ENCODE assay signal across 1 cellular context in the genomic region with DNA sequence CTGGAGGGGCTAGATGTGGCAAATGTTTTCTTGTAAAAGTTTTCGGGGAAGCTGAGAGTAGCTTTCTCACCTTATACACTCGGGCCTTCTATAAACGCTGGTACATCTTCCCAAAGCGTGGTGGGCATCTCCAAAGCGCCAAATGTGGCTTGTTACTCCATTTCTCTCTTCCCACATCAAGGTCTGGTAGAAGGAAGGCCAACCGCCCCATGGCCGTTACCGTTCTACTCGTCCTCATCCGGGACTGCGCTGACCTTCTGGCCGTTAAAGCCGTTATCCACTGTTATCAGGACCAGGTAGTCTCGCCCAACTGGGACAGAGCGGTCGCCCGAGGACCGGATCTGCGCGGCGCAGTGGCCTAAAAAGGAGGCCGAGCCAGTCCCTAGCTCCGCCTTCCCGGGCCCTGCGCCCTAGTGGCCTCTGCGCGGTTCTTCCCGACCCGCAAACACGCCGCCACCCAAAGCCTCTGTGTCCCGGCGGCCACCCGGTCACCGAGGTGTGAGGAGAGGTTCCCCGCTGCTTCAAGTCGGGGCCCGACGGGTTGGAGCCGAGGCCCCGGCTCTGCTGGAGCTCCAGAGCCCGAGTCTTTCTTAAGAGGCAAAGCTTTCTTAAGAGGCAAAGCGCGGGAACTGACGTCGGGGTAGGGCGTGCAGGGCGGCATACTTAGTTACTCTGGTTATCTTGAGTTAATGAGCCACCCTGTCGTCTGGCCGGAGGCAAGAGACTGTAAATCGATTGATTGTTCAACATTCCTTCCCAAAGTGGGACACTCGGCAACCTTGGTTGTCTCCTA.
TF ChIP-seq lines count a peak whose summit lies in the region.

No MANE protein-coding gene starts in this region.

TF ChIP-seq in K562, 482 proteins besides CTCF, POLR2A, EP300 and RAD21 (continued from another document and continues in another):
- TF ChIP-seq, protein P1, sequence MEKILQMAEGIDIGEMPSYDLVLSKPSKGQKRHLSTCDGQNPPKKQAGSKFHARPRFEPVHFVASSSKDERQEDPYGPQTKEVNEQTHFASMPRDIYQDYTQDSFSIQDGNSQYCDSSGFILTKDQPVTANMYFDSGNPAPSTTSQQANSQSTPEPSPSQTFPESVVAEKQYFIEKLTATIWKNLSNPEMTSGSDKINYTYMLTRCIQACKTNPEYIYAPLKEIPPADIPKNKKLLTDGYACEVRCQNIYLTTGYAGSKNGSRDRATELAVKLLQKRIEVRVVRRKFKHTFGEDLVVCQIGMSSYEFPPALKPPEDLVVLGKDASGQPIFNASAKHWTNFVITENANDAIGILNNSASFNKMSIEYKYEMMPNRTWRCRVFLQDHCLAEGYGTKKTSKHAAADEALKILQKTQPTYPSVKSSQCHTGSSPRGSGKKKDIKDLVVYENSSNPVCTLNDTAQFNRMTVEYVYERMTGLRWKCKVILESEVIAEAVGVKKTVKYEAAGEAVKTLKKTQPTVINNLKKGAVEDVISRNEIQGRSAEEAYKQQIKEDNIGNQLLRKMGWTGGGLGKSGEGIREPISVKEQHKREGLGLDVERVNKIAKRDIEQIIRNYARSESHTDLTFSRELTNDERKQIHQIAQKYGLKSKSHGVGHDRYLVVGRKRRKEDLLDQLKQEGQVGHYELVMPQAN (IDR thresholded peaks at IDR 0.05; ENCODE audit: borderline replicate concordance), result no peak; the same call in 1 of the 2 replicates
- TF ChIP-seq GABPA (tag; conservative IDR thresholded peaks at IDR 0.05; ENCODE audit: low read depth) (peak; percentile 69), DDX20 (tag; IDR thresholded peaks at IDR 0.05; ENCODE audit: low read depth) (no peak), CC2D1A (IDR thresholded peaks at IDR 0.05) (peak; percentile 98), PHF20 (IDR thresholded peaks at IDR 0.05; ENCODE audit: partially characterized antibody) (peak; percentile 41), THRAP3 (IDR thresholded peaks at IDR 0.05; ENCODE audit: borderline replicate concordance) (peak; percentile 78; the same call in 1 of the 2 replicates), NR4A1 (CRISPR knock-in tag; IDR thresholded peaks at IDR 0.05) (no peak; the same call in none of the 2 replicates), NR4A1 (tag; IDR thresholded peaks at IDR 0.05) (peak; percentile 79; the same call in 1 of the 2 replicates), NONO (IDR thresholded peaks at IDR 0.05; ENCODE audit: low read depth in 2 of 2, low read length in 1 of 2) (peak in 1 of 2 experiments; percentile 78; a peak in 3 of 4 replicates), FOXK1 (CRISPR knock-in tag; IDR thresholded peaks at IDR 0.05; ENCODE audit: borderline replicate concordance) (peak; percentile 98), NFE2 (IDR thresholded peaks at IDR 0.05; ENCODE audit: low read depth) (no peak; the same call in 1 of the 2 replicates), ZSCAN29 (IDR thresholded peaks at IDR 0.05) (0 out of 2 replicates have a peak, but pooled peaks have one; percentile 40), RBM22 (IDR thresholded peaks at IDR 0.05; ENCODE audit: low read depth, low read length, poor library complexity, severe bottlenecking) (no peak), ZNF134 (CRISPR knock-in tag; conservative IDR thresholded peaks at IDR 0.05) (no peak), ZNF23 (CRISPR knock-in tag; IDR thresholded peaks at IDR 0.05) (no peak), SIRT6 (IDR thresholded peaks at IDR 0.05; ENCODE audit: low read depth, low read length) (no peak), HNRNPH1 (optimal IDR thresholded peaks at IDR 0.05; ENCODE audit: low read depth, low read length) (no peak), SMAD4 (CRISPR knock-in tag; conservative IDR thresholded peaks at IDR 0.05) (peak; percentile 91), NCOA6 (IDR thresholded peaks at IDR 0.05) (peak; percentile 50; the same call in 1 of the 2 replicates)
- TF ChIP-seq, protein P2, sequence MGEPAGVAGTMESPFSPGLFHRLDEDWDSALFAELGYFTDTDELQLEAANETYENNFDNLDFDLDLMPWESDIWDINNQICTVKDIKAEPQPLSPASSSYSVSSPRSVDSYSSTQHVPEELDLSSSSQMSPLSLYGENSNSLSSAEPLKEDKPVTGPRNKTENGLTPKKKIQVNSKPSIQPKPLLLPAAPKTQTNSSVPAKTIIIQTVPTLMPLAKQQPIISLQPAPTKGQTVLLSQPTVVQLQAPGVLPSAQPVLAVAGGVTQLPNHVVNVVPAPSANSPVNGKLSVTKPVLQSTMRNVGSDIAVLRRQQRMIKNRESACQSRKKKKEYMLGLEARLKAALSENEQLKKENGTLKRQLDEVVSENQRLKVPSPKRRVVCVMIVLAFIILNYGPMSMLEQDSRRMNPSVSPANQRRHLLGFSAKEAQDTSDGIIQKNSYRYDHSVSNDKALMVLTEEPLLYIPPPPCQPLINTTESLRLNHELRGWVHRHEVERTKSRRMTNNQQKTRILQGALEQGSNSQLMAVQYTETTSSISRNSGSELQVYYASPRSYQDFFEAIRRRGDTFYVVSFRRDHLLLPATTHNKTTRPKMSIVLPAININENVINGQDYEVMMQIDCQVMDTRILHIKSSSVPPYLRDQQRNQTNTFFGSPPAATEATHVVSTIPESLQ (CRISPR knock-in tag; IDR thresholded peaks at IDR 0.05), result peak; percentile 99
- TF ChIP-seq, protein P3, sequence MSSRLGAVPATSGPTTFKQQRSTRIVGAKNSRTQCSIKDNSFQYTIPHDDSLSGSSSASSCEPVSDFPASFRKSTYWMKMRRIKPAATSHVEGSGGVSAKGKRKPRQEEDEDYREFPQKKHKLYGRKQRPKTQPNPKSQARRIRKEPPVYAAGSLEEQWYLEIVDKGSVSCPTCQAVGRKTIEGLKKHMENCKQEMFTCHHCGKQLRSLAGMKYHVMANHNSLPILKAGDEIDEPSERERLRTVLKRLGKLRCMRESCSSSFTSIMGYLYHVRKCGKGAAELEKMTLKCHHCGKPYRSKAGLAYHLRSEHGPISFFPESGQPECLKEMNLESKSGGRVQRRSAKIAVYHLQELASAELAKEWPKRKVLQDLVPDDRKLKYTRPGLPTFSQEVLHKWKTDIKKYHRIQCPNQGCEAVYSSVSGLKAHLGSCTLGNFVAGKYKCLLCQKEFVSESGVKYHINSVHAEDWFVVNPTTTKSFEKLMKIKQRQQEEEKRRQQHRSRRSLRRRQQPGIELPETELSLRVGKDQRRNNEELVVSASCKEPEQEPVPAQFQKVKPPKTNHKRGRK (tag; IDR thresholded peaks at IDR 0.05), result no peak
- TF ChIP-seq, protein P4, sequence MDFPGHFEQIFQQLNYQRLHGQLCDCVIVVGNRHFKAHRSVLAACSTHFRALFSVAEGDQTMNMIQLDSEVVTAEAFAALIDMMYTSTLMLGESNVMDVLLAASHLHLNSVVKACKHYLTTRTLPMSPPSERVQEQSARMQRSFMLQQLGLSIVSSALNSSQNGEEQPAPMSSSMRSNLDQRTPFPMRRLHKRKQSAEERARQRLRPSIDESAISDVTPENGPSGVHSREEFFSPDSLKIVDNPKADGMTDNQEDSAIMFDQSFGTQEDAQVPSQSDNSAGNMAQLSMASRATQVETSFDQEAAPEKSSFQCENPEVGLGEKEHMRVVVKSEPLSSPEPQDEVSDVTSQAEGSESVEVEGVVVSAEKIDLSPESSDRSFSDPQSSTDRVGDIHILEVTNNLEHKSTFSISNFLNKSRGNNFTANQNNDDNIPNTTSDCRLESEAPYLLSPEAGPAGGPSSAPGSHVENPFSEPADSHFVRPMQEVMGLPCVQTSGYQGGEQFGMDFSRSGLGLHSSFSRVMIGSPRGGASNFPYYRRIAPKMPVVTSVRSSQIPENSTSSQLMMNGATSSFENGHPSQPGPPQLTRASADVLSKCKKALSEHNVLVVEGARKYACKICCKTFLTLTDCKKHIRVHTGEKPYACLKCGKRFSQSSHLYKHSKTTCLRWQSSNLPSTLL (IDR thresholded peaks at IDR 0.05), result no peak
- TF ChIP-seq, protein P5, sequence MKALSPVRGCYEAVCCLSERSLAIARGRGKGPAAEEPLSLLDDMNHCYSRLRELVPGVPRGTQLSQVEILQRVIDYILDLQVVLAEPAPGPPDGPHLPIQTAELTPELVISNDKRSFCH (CRISPR knock-in tag; IDR thresholded peaks at IDR 0.05), result no peak
- TF ChIP-seq, protein P5 (tag; IDR thresholded peaks at IDR 0.05), result peak; percentile 90
- TF ChIP-seq, protein P6, sequence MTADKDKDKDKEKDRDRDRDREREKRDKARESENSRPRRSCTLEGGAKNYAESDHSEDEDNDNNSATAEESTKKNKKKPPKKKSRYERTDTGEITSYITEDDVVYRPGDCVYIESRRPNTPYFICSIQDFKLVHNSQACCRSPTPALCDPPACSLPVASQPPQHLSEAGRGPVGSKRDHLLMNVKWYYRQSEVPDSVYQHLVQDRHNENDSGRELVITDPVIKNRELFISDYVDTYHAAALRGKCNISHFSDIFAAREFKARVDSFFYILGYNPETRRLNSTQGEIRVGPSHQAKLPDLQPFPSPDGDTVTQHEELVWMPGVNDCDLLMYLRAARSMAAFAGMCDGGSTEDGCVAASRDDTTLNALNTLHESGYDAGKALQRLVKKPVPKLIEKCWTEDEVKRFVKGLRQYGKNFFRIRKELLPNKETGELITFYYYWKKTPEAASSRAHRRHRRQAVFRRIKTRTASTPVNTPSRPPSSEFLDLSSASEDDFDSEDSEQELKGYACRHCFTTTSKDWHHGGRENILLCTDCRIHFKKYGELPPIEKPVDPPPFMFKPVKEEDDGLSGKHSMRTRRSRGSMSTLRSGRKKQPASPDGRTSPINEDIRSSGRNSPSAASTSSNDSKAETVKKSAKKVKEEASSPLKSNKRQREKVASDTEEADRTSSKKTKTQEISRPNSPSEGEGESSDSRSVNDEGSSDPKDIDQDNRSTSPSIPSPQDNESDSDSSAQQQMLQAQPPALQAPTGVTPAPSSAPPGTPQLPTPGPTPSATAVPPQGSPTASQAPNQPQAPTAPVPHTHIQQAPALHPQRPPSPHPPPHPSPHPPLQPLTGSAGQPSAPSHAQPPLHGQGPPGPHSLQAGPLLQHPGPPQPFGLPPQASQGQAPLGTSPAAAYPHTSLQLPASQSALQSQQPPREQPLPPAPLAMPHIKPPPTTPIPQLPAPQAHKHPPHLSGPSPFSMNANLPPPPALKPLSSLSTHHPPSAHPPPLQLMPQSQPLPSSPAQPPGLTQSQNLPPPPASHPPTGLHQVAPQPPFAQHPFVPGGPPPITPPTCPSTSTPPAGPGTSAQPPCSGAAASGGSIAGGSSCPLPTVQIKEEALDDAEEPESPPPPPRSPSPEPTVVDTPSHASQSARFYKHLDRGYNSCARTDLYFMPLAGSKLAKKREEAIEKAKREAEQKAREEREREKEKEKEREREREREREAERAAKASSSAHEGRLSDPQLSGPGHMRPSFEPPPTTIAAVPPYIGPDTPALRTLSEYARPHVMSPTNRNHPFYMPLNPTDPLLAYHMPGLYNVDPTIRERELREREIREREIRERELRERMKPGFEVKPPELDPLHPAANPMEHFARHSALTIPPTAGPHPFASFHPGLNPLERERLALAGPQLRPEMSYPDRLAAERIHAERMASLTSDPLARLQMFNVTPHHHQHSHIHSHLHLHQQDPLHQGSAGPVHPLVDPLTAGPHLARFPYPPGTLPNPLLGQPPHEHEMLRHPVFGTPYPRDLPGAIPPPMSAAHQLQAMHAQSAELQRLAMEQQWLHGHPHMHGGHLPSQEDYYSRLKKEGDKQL (CRISPR knock-in tag; IDR thresholded peaks at IDR 0.05; ENCODE audit: borderline replicate concordance), result peak; percentile 65; the same call in 1 of the 2 replicates
- TF ChIP-seq, protein P7, sequence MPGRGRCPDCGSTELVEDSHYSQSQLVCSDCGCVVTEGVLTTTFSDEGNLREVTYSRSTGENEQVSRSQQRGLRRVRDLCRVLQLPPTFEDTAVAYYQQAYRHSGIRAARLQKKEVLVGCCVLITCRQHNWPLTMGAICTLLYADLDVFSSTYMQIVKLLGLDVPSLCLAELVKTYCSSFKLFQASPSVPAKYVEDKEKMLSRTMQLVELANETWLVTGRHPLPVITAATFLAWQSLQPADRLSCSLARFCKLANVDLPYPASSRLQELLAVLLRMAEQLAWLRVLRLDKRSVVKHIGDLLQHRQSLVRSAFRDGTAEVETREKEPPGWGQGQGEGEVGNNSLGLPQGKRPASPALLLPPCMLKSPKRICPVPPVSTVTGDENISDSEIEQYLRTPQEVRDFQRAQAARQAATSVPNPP (IDR thresholded peaks at IDR 0.05; ENCODE audit: borderline replicate concordance, insufficient read depth, insufficient read length), result no peak
- TF ChIP-seq, protein P8, sequence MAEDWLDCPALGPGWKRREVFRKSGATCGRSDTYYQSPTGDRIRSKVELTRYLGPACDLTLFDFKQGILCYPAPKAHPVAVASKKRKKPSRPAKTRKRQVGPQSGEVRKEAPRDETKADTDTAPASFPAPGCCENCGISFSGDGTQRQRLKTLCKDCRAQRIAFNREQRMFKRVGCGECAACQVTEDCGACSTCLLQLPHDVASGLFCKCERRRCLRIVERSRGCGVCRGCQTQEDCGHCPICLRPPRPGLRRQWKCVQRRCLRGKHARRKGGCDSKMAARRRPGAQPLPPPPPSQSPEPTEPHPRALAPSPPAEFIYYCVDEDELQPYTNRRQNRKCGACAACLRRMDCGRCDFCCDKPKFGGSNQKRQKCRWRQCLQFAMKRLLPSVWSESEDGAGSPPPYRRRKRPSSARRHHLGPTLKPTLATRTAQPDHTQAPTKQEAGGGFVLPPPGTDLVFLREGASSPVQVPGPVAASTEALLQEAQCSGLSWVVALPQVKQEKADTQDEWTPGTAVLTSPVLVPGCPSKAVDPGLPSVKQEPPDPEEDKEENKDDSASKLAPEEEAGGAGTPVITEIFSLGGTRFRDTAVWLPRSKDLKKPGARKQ (CRISPR knock-in tag; IDR thresholded peaks at IDR 0.05), result no peak
- TF ChIP-seq, protein P9, sequence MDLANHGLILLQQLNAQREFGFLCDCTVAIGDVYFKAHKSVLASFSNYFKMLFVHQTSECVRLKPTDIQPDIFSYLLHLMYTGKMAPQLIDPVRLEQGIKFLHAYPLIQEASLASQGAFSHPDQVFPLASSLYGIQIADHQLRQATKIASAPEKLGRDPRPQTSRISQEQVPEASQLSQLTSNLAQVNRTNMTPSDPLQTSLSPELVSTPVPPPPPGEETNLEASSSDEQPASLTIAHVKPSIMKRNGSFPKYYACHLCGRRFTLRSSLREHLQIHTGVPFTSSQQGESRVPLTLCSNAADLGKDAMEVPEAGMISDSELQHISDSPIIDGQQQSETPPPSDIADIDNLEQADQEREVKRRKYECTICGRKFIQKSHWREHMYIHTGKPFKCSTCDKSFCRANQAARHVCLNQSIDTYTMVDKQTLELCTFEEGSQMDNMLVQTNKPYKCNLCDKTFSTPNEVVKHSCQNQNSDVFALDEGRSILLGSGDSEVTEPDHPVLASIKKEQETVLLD (IDR thresholded peaks at IDR 0.05), result peak; percentile 54
- TF ChIP-seq, protein P10, sequence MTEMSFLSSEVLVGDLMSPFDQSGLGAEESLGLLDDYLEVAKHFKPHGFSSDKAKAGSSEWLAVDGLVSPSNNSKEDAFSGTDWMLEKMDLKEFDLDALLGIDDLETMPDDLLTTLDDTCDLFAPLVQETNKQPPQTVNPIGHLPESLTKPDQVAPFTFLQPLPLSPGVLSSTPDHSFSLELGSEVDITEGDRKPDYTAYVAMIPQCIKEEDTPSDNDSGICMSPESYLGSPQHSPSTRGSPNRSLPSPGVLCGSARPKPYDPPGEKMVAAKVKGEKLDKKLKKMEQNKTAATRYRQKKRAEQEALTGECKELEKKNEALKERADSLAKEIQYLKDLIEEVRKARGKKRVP (CRISPR knock-in tag; IDR thresholded peaks at IDR 0.05), result no peak
- TF ChIP-seq, protein P11, sequence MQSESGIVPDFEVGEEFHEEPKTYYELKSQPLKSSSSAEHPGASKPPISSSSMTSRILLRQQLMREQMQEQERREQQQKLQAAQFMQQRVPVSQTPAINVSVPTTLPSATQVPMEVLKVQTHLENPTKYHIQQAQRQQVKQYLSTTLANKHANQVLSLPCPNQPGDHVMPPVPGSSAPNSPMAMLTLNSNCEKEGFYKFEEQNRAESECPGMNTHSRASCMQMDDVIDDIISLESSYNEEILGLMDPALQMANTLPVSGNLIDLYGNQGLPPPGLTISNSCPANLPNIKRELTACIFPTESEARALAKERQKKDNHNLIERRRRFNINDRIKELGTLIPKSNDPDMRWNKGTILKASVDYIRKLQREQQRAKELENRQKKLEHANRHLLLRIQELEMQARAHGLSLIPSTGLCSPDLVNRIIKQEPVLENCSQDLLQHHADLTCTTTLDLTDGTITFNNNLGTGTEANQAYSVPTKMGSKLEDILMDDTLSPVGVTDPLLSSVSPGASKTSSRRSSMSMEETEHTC (IDR thresholded peaks at IDR 0.05), result peak; percentile 31; the same call in 1 of the 2 replicates
